ENCODE assay signal across 18 cellular contexts in the genomic region with DNA sequence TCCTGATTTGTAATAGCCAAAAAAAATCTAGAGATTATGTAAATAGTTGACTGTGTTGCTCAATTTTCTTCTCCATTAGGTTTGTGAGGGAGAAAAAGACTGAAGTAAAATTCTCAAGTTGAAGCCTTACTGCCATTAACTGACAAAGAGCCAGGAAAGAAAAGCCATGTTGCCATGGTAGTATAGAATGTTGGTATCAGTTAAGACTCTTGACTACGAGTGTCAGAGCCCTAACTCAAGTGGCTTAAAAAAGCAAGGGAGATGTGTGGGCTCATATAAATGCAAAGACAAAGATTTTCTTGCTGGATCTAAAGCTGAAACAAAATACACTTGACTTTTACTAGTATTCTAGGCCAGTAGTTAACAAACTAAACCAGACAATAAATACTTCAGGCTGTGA.
DNase-seq lines count a peak whose midpoint lies in the region; ATAC-seq and TF ChIP-seq lines count a peak whose summit lies in the region.
"Had no signal": no experiment of that assay in that cellular context is flagged by ENCODE, and none has a peak within 500 bp of the region (broad histone marks: within the 10 kb centered on the region; RNA-seq: fewer than 3 reads in every experiment).

No MANE protein-coding gene starts in this region.

- peaks cover 18% of the 10 kb centered on the region for H3K9me3 Mint-ChIP-seq in neural crest cell
- peaks cover 4 to 40% (median 17%) of the 10 kb centered on the region in 9 donors for H3K9me3 Mint-ChIP-seq in naive thymus-derived CD8-positive, alpha-beta T cell

- H3K27me3 Mint-ChIP-seq in neural crest cell (ENCODE audit: low read depth) = no peaks in the 10 kb centered on the region
- no peaks in the 10 kb centered on the region for H3K27me3 Mint-ChIP-seq in naive thymus-derived CD8-positive, alpha-beta T cell
- H3K27me3 Mint-ChIP-seq: CD4-positive, alpha-beta T cell; T-helper 17 cell had no signal

- H3K9me3 ChIP-seq in ectodermal cell (ENCODE audit: control insufficient read depth, low read length) = no peaks in the 10 kb centered on the region
- H3K9me3 ChIP-seq: BE2C had no signal

- H3K4me1 ChIP-seq in ectodermal cell (ENCODE audit: control insufficient read depth, insufficient read depth, low read length) = peaks cover 12% of the 10 kb centered on the region
- H3K4me1 ChIP-seq: BE2C had no signal

- POLR2A ChIA-PET in naive thymus-derived CD8-positive, alpha-beta T cell (lab: Charles Lee) = no interaction called here

- H3K4me3 ChIP-seq in ectodermal cell (ENCODE audit: insufficient read depth, low read depth, low read length) = no peak overlapping the region

- no peak for TF ChIP-seq CTCF in neural crest cell (conservative IDR thresholded peaks at IDR 0.05)

- DNase-seq in NCI-H1092 treated with DMSO at 0.1 percent for 48 hours (lab: John Stamatoyannopoulos, UW) (peak; percentile 14), NCI-H1092 (lab: John Stamatoyannopoulos, UW) (no peak), DMS79 treated with DMSO at 0.1 percent for 48 hours (lab: John Stamatoyannopoulos, UW) (peak; percentile 10), neural crest cell (ENCODE audit: low read depth, low spot score) (no peak), left lobe of liver (ENCODE audit: low spot score) (no peak), iPS-NIHi11 (ENCODE audit: low spot score) (no peak)
- no peak for DNase-seq in naive thymus-derived CD8-positive, alpha-beta T cell
- DNase-seq: 8988T; BE2C; CD4-positive, alpha-beta T cell; GOT3; KBM-7; NCI-H2029 treated with DMSO at 0.1 percent for 48 hours; NCI-H226; NCI-H526 treated with DMSO at 0.1 percent for 48 hours; RPMI8226; T-helper 17 cell had no signal

- peak overlapping the region; percentile 88 for H3K27ac Mint-ChIP-seq in neural crest cell (ENCODE audit: unreplicated experiment)
- H3K27ac Mint-ChIP-seq in naive thymus-derived CD8-positive, alpha-beta T cell = no peak overlapping the region
- H3K27ac Mint-ChIP-seq: CD4-positive, alpha-beta T cell; T-helper 17 cell had no signal

- 17 to 22% methylated on average over 1 of the region's 1 CpG for WGBS in ectodermal cell, 2 experiments

- peaks cover 8% of the 10 kb centered on the region for H3K36me3 Mint-ChIP-seq in neural crest cell (ENCODE audit: low read depth)
- H3K36me3 Mint-ChIP-seq in naive thymus-derived CD8-positive, alpha-beta T cell = no peaks in the 10 kb centered on the region

- H3K36me3 ChIP-seq in ectodermal cell (ENCODE audit: control insufficient read depth, insufficient read depth, low read length) = no peaks in the 10 kb centered on the region
- H3K36me3 ChIP-seq: BE2C had no signal

- peak overlapping the region; percentile 79 for H3K27ac ChIP-seq in ectodermal cell (ENCODE audit: insufficient read depth, low read depth, low read length, poor library complexity, severe bottlenecking)

- no peaks in the 10 kb centered on the region for H3K27me3 ChIP-seq in ectodermal cell (ENCODE audit: control insufficient read depth, insufficient read depth, low read length, poor library complexity, severe bottlenecking)
- H3K27me3 ChIP-seq: BE2C had no signal

- H3K4me3 Mint-ChIP-seq in neural crest cell = no peak overlapping the region
- no peak overlapping the region for H3K4me3 Mint-ChIP-seq in naive thymus-derived CD8-positive, alpha-beta T cell
- H3K4me3 Mint-ChIP-seq: CD4-positive, alpha-beta T cell; T-helper 17 cell had no signal

- H3K4me1 Mint-ChIP-seq in neural crest cell = peaks cover 28% of the 10 kb centered on the region
- no peaks in the 10 kb centered on the region for H3K4me1 Mint-ChIP-seq in naive thymus-derived CD8-positive, alpha-beta T cell
- H3K4me1 Mint-ChIP-seq: T-helper 17 cell had no signal

- ATAC-seq in naive thymus-derived CD8-positive, alpha-beta T cell = no peak
- ATAC-seq in left lobe of liver = no peak
- ATAC-seq: T-helper 17 cell had no signal

Comparison
In these comparisons a context has a peak if more than half of its experiments do, and no peak if none do; other contexts are left out.
1. DNase-seq: peak in NCI-H1092 treated with DMSO at 0.1 percent for 48 hours (single experiment) and DMS79 treated with DMSO at 0.1 percent for 48 hours (single experiment); none in NCI-H1092 (single experiment), neural crest cell (single experiment), naive thymus-derived CD8-positive, alpha-beta T cell (0 of 10), left lobe of liver (single experiment) and iPS-NIHi11 (single experiment).